ENCODE assay signal across 15 cellular contexts in the genomic region with DNA sequence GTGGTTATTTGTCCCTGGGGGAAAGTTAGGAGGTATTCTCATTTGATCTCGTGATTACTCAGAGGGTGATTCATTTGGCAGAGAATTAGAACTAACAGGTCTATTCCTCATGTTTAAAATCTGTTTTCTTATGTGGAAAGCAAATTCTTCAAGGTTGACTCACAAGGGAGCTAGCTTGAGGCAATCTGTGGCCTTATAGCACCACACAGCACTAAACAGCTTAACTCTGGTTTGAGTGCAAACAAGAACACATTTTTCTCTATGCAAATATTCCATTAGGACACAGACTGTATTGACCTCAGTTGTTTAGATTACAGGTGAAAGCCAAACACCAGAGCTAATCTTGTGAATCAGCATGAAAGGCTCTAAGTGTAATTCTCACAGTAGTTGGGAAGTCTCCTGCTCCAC.
DNase-seq lines count a peak whose midpoint lies in the region; ATAC-seq and TF ChIP-seq lines count a peak whose summit lies in the region.
"Had no signal": no experiment of that assay in that cellular context is flagged by ENCODE, and none has a peak within 500 bp of the region (broad histone marks: within the 10 kb centered on the region; RNA-seq: fewer than 3 reads in every experiment).

No MANE protein-coding gene starts in this region.

- H3K9ac ChIP-seq in HCT116 (ENCODE audit: low read length) = no peak overlapping the region

- peak overlapping the region; percentile 51 for H3K4me2 ChIP-seq in HCT116 (ENCODE audit: low read length)

- 25 to 50% methylated on average over 1 of the region's 1 CpG for WGBS in thyroid gland, 2 donors
- WGBS in esophagus muscularis mucosa = 32% methylated on average over 1 of the region's 1 CpG

- H3K36me3 Mint-ChIP-seq in activated CD8-positive, alpha-beta memory T cell treated with anti-CD3 and anti-CD28 coated beads, Interleukin-2, amount 10 ng/mL, durations not matched to agents 7 days and 5 days = no peaks in the 10 kb centered on the region

- H3K9me3 Mint-ChIP-seq in activated CD8-positive, alpha-beta memory T cell treated with anti-CD3 and anti-CD28 coated beads, Interleukin-2, amount 10 ng/mL, durations not matched to agents 7 days and 5 days (ENCODE audit: low read depth) = no peaks in the 10 kb centered on the region

- RAD21 ChIA-PET in HCT116 (lab: Charles Lee; ENCODE audit: low non-redundant PET in 1 of 2, low total read pairs in 2 of 2, uncharacterized antibody in 2 of 2, unreplicated experiment in 2 of 2) = no interaction called here

- H3K27ac ChIP-seq in HCT116 (ENCODE audit: low read depth, low read length) (no peak overlapping the region), RWPE2 (ENCODE audit: poor library complexity, severe bottlenecking) (peak overlapping the region; percentile 59), thyroid gland (no peak overlapping the region), esophagus muscularis mucosa (replicated peaks in 1 of 4) (no peak overlapping the region)
- H3K27ac ChIP-seq: psoas muscle had no signal

- no peak overlapping the region for H3K4me3 Mint-ChIP-seq in activated CD8-positive, alpha-beta memory T cell treated with anti-CD3 and anti-CD28 coated beads, Interleukin-2, amount 10 ng/mL, durations not matched to agents 7 days and 5 days
- H3K4me3 Mint-ChIP-seq: activated naive CD4-positive, alpha-beta T cell treated with anti-CD3 and anti-CD28 coated beads for 36 hours had no signal

- no peak overlapping the region for H3K27ac Mint-ChIP-seq in activated CD8-positive, alpha-beta memory T cell treated with anti-CD3 and anti-CD28 coated beads, Interleukin-2, amount 10 ng/mL, durations not matched to agents 7 days and 5 days
- H3K27ac Mint-ChIP-seq: activated naive CD4-positive, alpha-beta T cell treated with anti-CD3 and anti-CD28 coated beads for 36 hours had no signal

- H4K20me1 ChIP-seq in HCT116 (ENCODE audit: insufficient read depth) = no peaks in the 10 kb centered on the region

- no TSS peak for BruUV-seq in HCT116 (replicated peaks; lab: Mats Ljungman, UMichigan)

- TF ChIP-seq POLR2A in HCT116 (IDR thresholded peaks at IDR 0.05; ENCODE audit: borderline replicate concordance, extremely low read depth, insufficient read depth, insufficient read length) = no peak
- TF ChIP-seq POLR2A in thyroid gland (IDR thresholded peaks at IDR 0.05) = no peak
- no peak for TF ChIP-seq POLR2A in esophagus muscularis mucosa (IDR thresholded peaks at IDR 0.05; ENCODE audit: low read depth)

- POLR2A ChIA-PET in HCT116 (lab: Charles Lee) = no interaction called here

- no peaks in the 10 kb centered on the region for H3K79me2 ChIP-seq in HCT116 (ENCODE audit: insufficient read depth, low read length)

- H3K36me3 ChIP-seq in HCT116 (ENCODE audit: control insufficient read depth in 1 of 2, insufficient read depth in 2 of 2, low read length in 2 of 2) = no peaks in the 10 kb centered on the region
- no peaks in the 10 kb centered on the region for H3K36me3 ChIP-seq in RWPE2 (ENCODE audit: low read depth)
- no peaks in the 10 kb centered on the region for H3K36me3 ChIP-seq in thyroid gland
- no peaks in the 10 kb centered on the region for H3K36me3 ChIP-seq in esophagus muscularis mucosa

- H3K4me1 Mint-ChIP-seq in activated CD8-positive, alpha-beta memory T cell treated with anti-CD3 and anti-CD28 coated beads, Interleukin-2, amount 10 ng/mL, durations not matched to agents 7 days and 5 days = no peaks in the 10 kb centered on the region

- H3K9me3 ChIP-seq in HCT116 (ENCODE audit: control insufficient read depth in 1 of 2, insufficient read depth in 1 of 2, low read depth in 1 of 2, low read length in 2 of 2) (no peaks in the 10 kb centered on the region), RWPE2 (ENCODE audit: severe bottlenecking) (no peaks in the 10 kb centered on the region), thyroid gland (no peaks in the 10 kb centered on the region), esophagus muscularis mucosa (no peaks in the 10 kb centered on the region)
- H3K9me3 ChIP-seq: psoas muscle had no signal

- TF ChIP-seq CTCF in HCT116 (IDR thresholded peaks at IDR 0.05 in 2 of 3, conservative IDR thresholded peaks at IDR 0.05 in 1 of 3; ENCODE audit: borderline replicate concordance in 1 of 3, insufficient read depth in 1 of 3, low read depth in 2 of 3, low read length in 2 of 3) = no peak
- no peak for TF ChIP-seq CTCF in RWPE2 (IDR thresholded peaks at IDR 0.05; ENCODE audit: poor library complexity, severe bottlenecking)
- TF ChIP-seq CTCF in fibroblast of mammary gland (conservative IDR thresholded peaks at IDR 0.05; ENCODE audit: control insufficient read depth, insufficient read depth, low read depth, low read length) = no peak
- no peak for TF ChIP-seq CTCF in thyroid gland (IDR thresholded peaks at IDR 0.05)
- TF ChIP-seq CTCF in esophagus muscularis mucosa (IDR thresholded peaks at IDR 0.05) = no peak

- H3K27me3 ChIP-seq in HCT116 (ENCODE audit: insufficient read depth, low read length) (no peaks in the 10 kb centered on the region), RWPE2 (ENCODE audit: insufficient read depth, poor library complexity, severe bottlenecking) (no peaks in the 10 kb centered on the region), thyroid gland (no peaks in the 10 kb centered on the region), esophagus muscularis mucosa (no peaks in the 10 kb centered on the region)

- intact Hi-C loops in HCT116 (cut with micrococcal nuclease) = no loop called here
- intact Hi-C loops in thyroid gland (cut with DNase I) = no loop called here
- intact Hi-C loops in esophagus muscularis mucosa (cut with DNase I) = no loop called here

- H3K9me2 ChIP-seq in HCT116 (ENCODE audit: insufficient read depth) = no peaks in the 10 kb centered on the region

- TF ChIP-seq RAD21 in HCT116 (IDR thresholded peaks at IDR 0.05; ENCODE audit: low read depth) = peak; percentile 15; the same call in 1 of the 2 replicates

- ATAC-seq in HCT116 (peak; percentile 88), RWPE2 (ENCODE audit: low read depth) (peak; percentile 97)
- no peak for ATAC-seq in activated CD8-positive, alpha-beta memory T cell treated with anti-CD3 and anti-CD28 coated beads, Interleukin-2, amount 10 ng/mL, durations not matched to agents 7 days and 5 days
- ATAC-seq: psoas muscle had no signal

- H3K4me1 ChIP-seq in HCT116 (ENCODE audit: control insufficient read depth in 1 of 2, insufficient read depth in 2 of 2, low read length in 2 of 2) (peaks cover 2 to 26% of the 10 kb centered on the region in 2 experiments; a peak in 3 of 4 replicates), RWPE2 (ENCODE audit: insufficient read depth, poor library complexity, severe bottlenecking) (peaks cover 17% of the 10 kb centered on the region), thyroid gland (no peaks in the 10 kb centered on the region), esophagus muscularis mucosa (no peaks in the 10 kb centered on the region)
- H3K4me1 ChIP-seq: psoas muscle had no signal

- CTCF ChIA-PET in HCT116 (lab: Charles Lee) = no interaction called here
- CTCF ChIA-PET in activated CD8-positive, alpha-beta memory T cell treated with anti-CD3 and anti-CD28 coated beads, Interleukin-2, amount 10 ng/mL, durations not matched to agents 7 days and 5 days (lab: Charles Lee) = no interaction called here

- TF ChIP-seq EP300 in esophagus muscularis mucosa (IDR thresholded peaks at IDR 0.05) = no peak

- H3K27me3 Mint-ChIP-seq in activated CD8-positive, alpha-beta memory T cell treated with anti-CD3 and anti-CD28 coated beads, Interleukin-2, amount 10 ng/mL, durations not matched to agents 7 days and 5 days = no peaks in the 10 kb centered on the region

- H2AFZ ChIP-seq in HCT116 (ENCODE audit: low read depth, low read length, poor library complexity, severe bottlenecking) = no peak overlapping the region

- no peak overlapping the region for H3K4me3 ChIP-seq in HCT116 (replicated peaks in 1 of 2; ENCODE audit: low read depth in 1 of 2, low read length in 2 of 2)
- no peak overlapping the region for H3K4me3 ChIP-seq in RWPE2 (ENCODE audit: severe bottlenecking)
- H3K4me3 ChIP-seq in fibroblast of mammary gland (ENCODE audit: control insufficient read depth, low read depth, low read length) = no peak overlapping the region
- H3K4me3 ChIP-seq in thyroid gland (replicated peaks in 1 of 3) = no peak overlapping the region
- H3K4me3 ChIP-seq in esophagus muscularis mucosa = no peak overlapping the region
- H3K4me3 ChIP-seq: psoas muscle had no signal

- DNase-seq in HCT116 (ENCODE audit: low read depth, low spot score) = peak; percentile 80
- DNase-seq in RWPE2 (ENCODE audit: low spot score) = peak; percentile 34
- peak; percentile 79 for DNase-seq in fibroblast of mammary gland (ENCODE audit: low read depth)
- peak; percentile 100 for DNase-seq in renal cortical epithelial cell (ENCODE audit: low read depth)
- no peak for DNase-seq in activated CD8-positive, alpha-beta memory T cell treated with anti-CD3 and anti-CD28 coated beads, Interleukin-2, amount 10 ng/mL, durations not matched to agents 7 days and 5 days
- DNase-seq in thyroid gland = no peak
- no peak for DNase-seq in cerebellum (ENCODE audit: low spot score)
- DNase-seq in esophagus muscularis mucosa (ENCODE audit: extremely low spot score) = no peak
- DNase-seq: activated CD4-positive, CD25-positive, alpha-beta regulatory T cell treated with anti-CD3 and anti-CD28 coated beads, Interleukin-2, amount 50 U/mL, for 72 hours; activated naive CD4-positive, alpha-beta T cell treated with anti-CD3 and anti-CD28 coated beads for 36 hours; DMS79; effector CD8-positive, alpha-beta T cell; left cardiac atrium; NCI-H1105; psoas muscle had no signal

TF ChIP-seq in HCT116, 20 proteins besides CTCF, POLR2A, EP300 and RAD21 (continues in another document):
- no peak for TF ChIP-seq EZH2phosphoT487 (IDR thresholded peaks at IDR 0.05; ENCODE audit: borderline replicate concordance)
- TF ChIP-seq ZFX (IDR thresholded peaks at IDR 0.05) = no peak
- TF ChIP-seq, protein P1, sequence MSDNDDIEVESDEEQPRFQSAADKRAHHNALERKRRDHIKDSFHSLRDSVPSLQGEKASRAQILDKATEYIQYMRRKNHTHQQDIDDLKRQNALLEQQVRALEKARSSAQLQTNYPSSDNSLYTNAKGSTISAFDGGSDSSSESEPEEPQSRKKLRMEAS (IDR thresholded peaks at IDR 0.05) = peak; percentile 20; the same call in 1 of the 2 replicates
- TF ChIP-seq EZH2 (IDR thresholded peaks at IDR 0.05) = no peak
- no peak for TF ChIP-seq YY1 (IDR thresholded peaks at IDR 0.05; ENCODE audit: extremely low read depth, insufficient replicate concordance, low read depth, low read length)
- peak; percentile 37 for TF ChIP-seq TCF7L2 (IDR thresholded peaks at IDR 0.05; ENCODE audit: borderline replicate concordance, extremely low read depth, insufficient read depth, insufficient read length)
- TF ChIP-seq CEBPB (IDR thresholded peaks at IDR 0.05; ENCODE audit: low read depth) = peak; percentile 80

Comparison
In these comparisons a context has a peak if more than half of its experiments do, and no peak if none do; other contexts are left out.
1. DNase-seq: peak in HCT116 (single experiment), RWPE2 (single experiment), fibroblast of mammary gland (single experiment) and renal cortical epithelial cell (single experiment); none in activated CD8-positive, alpha-beta memory T cell treated with anti-CD3 and anti-CD28 coated beads, Interleukin-2, amount 10 ng/mL, durations not matched to agents 7 days and 5 days (single experiment), thyroid gland (0 of 2), cerebellum (single experiment) and esophagus muscularis mucosa (single experiment).